In the genomic region with DNA sequence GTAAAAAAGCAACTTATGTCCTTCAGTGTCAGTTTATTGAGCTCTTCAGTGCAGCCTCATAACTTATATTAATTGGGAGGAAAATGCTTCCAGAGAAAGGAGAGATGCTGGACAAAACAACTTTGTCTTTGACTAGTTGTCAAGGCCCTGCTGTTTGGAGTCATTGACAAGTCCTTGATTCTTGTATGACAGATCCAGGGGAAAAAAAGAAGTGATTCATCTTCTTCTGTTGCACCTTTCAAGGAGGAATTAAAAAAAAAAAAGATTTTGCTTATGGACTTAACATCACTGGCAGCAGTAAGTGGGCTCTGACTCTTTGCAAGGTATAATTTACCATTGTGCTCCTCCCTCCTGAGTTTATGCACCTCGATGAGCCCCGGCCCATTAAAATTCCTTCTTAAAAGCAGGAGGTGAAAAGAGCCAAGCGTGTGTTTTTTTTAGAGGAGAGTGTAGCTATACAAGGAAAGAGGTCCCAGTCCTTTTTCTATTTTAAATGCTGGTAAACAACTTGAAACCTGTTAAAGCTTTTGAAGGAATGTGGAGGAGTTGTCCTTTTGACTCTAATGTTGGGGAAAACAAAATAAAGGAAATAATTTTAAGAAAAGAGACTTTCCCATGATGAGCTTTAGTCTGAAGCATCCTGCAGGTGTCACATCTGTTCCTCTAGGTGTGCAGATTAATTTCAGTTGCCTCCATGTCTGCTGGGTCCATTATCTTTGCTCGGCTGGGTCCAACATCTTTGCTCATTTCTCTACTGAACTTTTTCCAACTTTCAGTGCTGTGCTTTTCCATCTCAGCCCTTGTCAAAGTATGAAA, we compare ENCODE assay signal across 9 cellular contexts.
DNase-seq lines count a peak whose midpoint lies in the region; ATAC-seq and TF ChIP-seq lines count a peak whose summit lies in the region.
"Had no signal": no experiment of that assay in that cellular context is flagged by ENCODE, and none has a peak within 500 bp of the region (broad histone marks: within the 10 kb centered on the region; RNA-seq: fewer than 3 reads in every experiment).

No MANE protein-coding gene starts in this region.

- peak; percentile 56 for DNase-seq in NCI-H2107 treated with DMSO at 0.1 percent for 48 hours (lab: John Stamatoyannopoulos, UW; ENCODE audit: unreplicated experiment)
- DNase-seq in NCI-H2107 (lab: John Stamatoyannopoulos, UW): no peak
- DNase-seq in PC-3: peak; percentile 28
- DNase-seq in activated effector memory CD4-positive, alpha-beta T cell treated with Interleukin-2 at 50 U/mL for 16 hours: no peak
- no peak for DNase-seq in NOMO-1 treated with DMSO at 0.1 percent for 48 hours (lab: John Stamatoyannopoulos, UW; ENCODE audit: unreplicated experiment)
- DNase-seq: NCI-H2029 treated with DMSO at 0.1 percent for 48 hours had no signal

- peak overlapping the region; percentile 9 for H3K4me3 Mint-ChIP-seq in stimulated activated memory B cell treated with anti-CD40 and anti-IgM and Interleukin-4, amounts not matched to agents 10 μg/mL and 1 μg/mL and 100 μg/mL, for 72 hours

- H3K9ac ChIP-seq in PC-3 (ENCODE audit: low read length): peak overlapping the region; percentile 53

- H3K9me3 Mint-ChIP-seq in stimulated activated memory B cell treated with anti-CD40 and anti-IgM and Interleukin-4, amounts not matched to agents 10 μg/mL and 1 μg/mL and 100 μg/mL, for 72 hours: no peaks in the 10 kb centered on the region

- peaks cover 73% of the 10 kb centered on the region for H3K4me1 ChIP-seq in PC-3 (ENCODE audit: insufficient read depth, low read length)
- peaks cover 44 to 100% (median 51%) of the 10 kb centered on the region in 3 donors for H3K4me1 ChIP-seq in gastroesophageal sphincter

- H2AFZ ChIP-seq in PC-3 (ENCODE audit: low read length): peak overlapping the region; percentile 5; the same call in 1 of the 2 replicates

- intact Hi-C loops in PC-3 (cut with micrococcal nuclease): loop anchor here (1.0 to 5.0 kb wide), 11 partner anchors 56 to 538 kb away; no protein-coding TSS in a partner anchor

- no peaks in the 10 kb centered on the region for H3K27me3 Mint-ChIP-seq in stimulated activated memory B cell treated with anti-CD40 and anti-IgM and Interleukin-4, amounts not matched to agents 10 μg/mL and 1 μg/mL and 100 μg/mL, for 72 hours

- H3K36me3 Mint-ChIP-seq in stimulated activated memory B cell treated with anti-CD40 and anti-IgM and Interleukin-4, amounts not matched to agents 10 μg/mL and 1 μg/mL and 100 μg/mL, for 72 hours: peaks cover 6% of the 10 kb centered on the region

- H3K36me3 ChIP-seq in PC-3 (ENCODE audit: low read depth, low read length): no peaks in the 10 kb centered on the region
- no peaks in the 10 kb centered on the region for H3K36me3 ChIP-seq in gastroesophageal sphincter

- no peaks in the 10 kb centered on the region for H3K27me3 ChIP-seq in PC-3 (ENCODE audit: low read length)
- H3K27me3 ChIP-seq in gastroesophageal sphincter: no peaks in the 10 kb centered on the region

- WGBS in gastroesophageal sphincter (ENCODE audit: low coverage in 1 of 2), 2 donors: 22 to 31% methylated on average over 4 of the region's 4 CpGs

- H4K20me1 ChIP-seq in PC-3 (ENCODE audit: low read length): no peaks in the 10 kb centered on the region

- H3K9me2 ChIP-seq in PC-3 (replicated peaks; ENCODE audit: low read length): no peaks in the 10 kb centered on the region

- H3K9me3 ChIP-seq in PC-3 (ENCODE audit: low read length): no peaks in the 10 kb centered on the region
- no peaks in the 10 kb centered on the region for H3K9me3 ChIP-seq in gastroesophageal sphincter

- no peak; the same call in 1 of the 2 replicates for TF ChIP-seq CTCF in PC-3 (conservative IDR thresholded peaks at IDR 0.05; ENCODE audit: low read depth, low read length)
- TF ChIP-seq CTCF in gastroesophageal sphincter (IDR thresholded peaks at IDR 0.05): peak in 1 of 4 experiments; percentile 11

- H3K4me3 ChIP-seq in PC-3 (ENCODE audit: low read length): no peak overlapping the region
- H3K4me3 ChIP-seq in gastroesophageal sphincter: no peak overlapping the region

- H3K79me2 ChIP-seq in PC-3 (ENCODE audit: low read length): no peaks in the 10 kb centered on the region

- BruUV-seq in PC-3 (replicated peaks; lab: Mats Ljungman, UMichigan): no TSS peak

- H3K4me2 ChIP-seq in PC-3 (ENCODE audit: low read length): peak overlapping the region; percentile 54

- no peak for ATAC-seq in PC-3
- ATAC-seq in gastroesophageal sphincter: no peak
- ATAC-seq in stimulated activated memory B cell treated with anti-CD40 and anti-IgM and Interleukin-4, amounts not matched to agents 10 μg/mL and 1 μg/mL and 100 μg/mL, for 72 hours: peak; percentile 56
- no peak for ATAC-seq in GM21515 (IDR thresholded peaks at IDR 0.05; ENCODE audit: unreplicated experiment)

- TF ChIP-seq EP300 in gastroesophageal sphincter (IDR thresholded peaks at IDR 0.05): no peak

- H3K27ac ChIP-seq in PC-3 (ENCODE audit: low read length) (peak overlapping the region; percentile 82), gastroesophageal sphincter (peak overlapping the region; percentile 86 to 89 (median 88))

- H3F3A ChIP-seq in PC-3 (ENCODE audit: low read length, unreplicated experiment): no peaks in the 10 kb centered on the region

- H3K27ac Mint-ChIP-seq in stimulated activated memory B cell treated with anti-CD40 and anti-IgM and Interleukin-4, amounts not matched to agents 10 μg/mL and 1 μg/mL and 100 μg/mL, for 72 hours: peak overlapping the region; percentile 93

- CTCF ChIA-PET in PC-3 (lab: Charles Lee): interaction anchor here (0.6 to 4.1 kb wide), 7 partner anchors 56 to 434 kb away, joined by 3 to 21 read pairs (median 3); no protein-coding TSS in a partner anchor

- no peak for TF ChIP-seq POLR2A in gastroesophageal sphincter (IDR thresholded peaks at IDR 0.05)

- peaks cover 75% of the 10 kb centered on the region for H3K4me1 Mint-ChIP-seq in stimulated activated memory B cell treated with anti-CD40 and anti-IgM and Interleukin-4, amounts not matched to agents 10 μg/mL and 1 μg/mL and 100 μg/mL, for 72 hours

- POLR2A ChIA-PET in PC-3 (lab: Charles Lee; ENCODE audit: unreplicated experiment): interaction anchor here (0.5 to 2.5 kb wide), 8 partner anchors 73 to 539 kb away, joined by 3 to 12 read pairs (median 5); no protein-coding TSS in a partner anchor

Comparison
In these comparisons a context has a peak if more than half of its experiments do, and no peak if none do; other contexts are left out.
1. DNase-seq: peak in NCI-H2107 treated with DMSO at 0.1 percent for 48 hours (single experiment) and PC-3 (single experiment); none in NCI-H2107 (single experiment), activated effector memory CD4-positive, alpha-beta T cell treated with Interleukin-2 at 50 U/mL for 16 hours (single experiment) and NOMO-1 treated with DMSO at 0.1 percent for 48 hours (single experiment).